In genomic region chr2:144507441-144508161, GRCh38 we compare ENCODE assay signal across 10 cellular contexts. TPM values are rescaled to one million over a fixed set of nuclear protein-coding genes. Genes with fewer than 3 reads are reported as not detected.
DNase-seq lines count a peak whose midpoint lies in the region; ATAC-seq and TF ChIP-seq lines count a peak whose summit lies in the region.
"Had no signal": no experiment of that assay in that cellular context is flagged by ENCODE, and none has a peak within 500 bp of the region (broad histone marks: within the 10 kb centered on the region; RNA-seq: fewer than 3 reads in every experiment).

No MANE protein-coding gene starts in this region.

- no peaks in the 10 kb centered on the region for H3K79me2 ChIP-seq in mesendoderm (ENCODE audit: control insufficient read depth, insufficient read depth, low read length)

- H3K79me1 ChIP-seq in mesendoderm (ENCODE audit: low read length), result no peaks in the 10 kb centered on the region

- no peak for ATAC-seq in activated CD8-positive, alpha-beta memory T cell treated with anti-CD3 and anti-CD28 coated beads, Interleukin-2, amount 10 ng/mL, durations not matched to agents 7 days and 5 days
- no peak for ATAC-seq in left colon

- H2BK15ac ChIP-seq in mesendoderm (replicated peaks; ENCODE audit: low read depth), result peak overlapping the region; percentile 19

- intact Hi-C loops in thyroid gland (cut with DNase I) (no loop called here), left colon (cut with DNase I, micrococcal nuclease) (no loop called here)

- no peak overlapping the region for H4K5ac ChIP-seq in mesendoderm (ENCODE audit: low read length)

- H2BK5ac ChIP-seq in mesendoderm (ENCODE audit: low read length), result no peak overlapping the region

- H3K9ac ChIP-seq in mesendoderm (ENCODE audit: low read length), result no peak overlapping the region

- H3K9me3 ChIP-seq in thyroid gland, result no peaks in the 10 kb centered on the region

- no peak overlapping the region for H4K8ac ChIP-seq in mesendoderm (ENCODE audit: low read depth, low read length)

- no peak for DNase-seq in activated CD8-positive, alpha-beta memory T cell treated with anti-CD3 and anti-CD28 coated beads, Interleukin-2, amount 10 ng/mL, durations not matched to agents 7 days and 5 days
- no peak for DNase-seq in activated CD8-positive, alpha-beta memory T cell treated with anti-CD3 and anti-CD28 coated beads, Interleukin-2, amount 50 U/mL, for 48 hours
- DNase-seq in brain pericyte (ENCODE audit: low read depth, low spot score) (peak; percentile 40), mesendoderm (no peak), thyroid gland (no peak), hippocampal formation (lab: John Stamatoyannopoulos, UW) (no peak), D341Med (ENCODE audit: low spot score) (no peak), left colon (no peak)
- DNase-seq: activated CD4-positive, CD25-positive, alpha-beta regulatory T cell treated with anti-CD3 and anti-CD28 coated beads, Interleukin-2, amount 50 U/mL, for 72 hours; NCI-H2227 treated with DMSO at 0.1 percent for 48 hours had no signal

- H3K36me3 ChIP-seq in mesendoderm (ENCODE audit: control insufficient read depth, insufficient read depth, low read length), result no peaks in the 10 kb centered on the region
- H3K36me3 ChIP-seq in thyroid gland, result no peaks in the 10 kb centered on the region

- no peaks in the 10 kb centered on the region for H3K9me3 Mint-ChIP-seq in activated CD8-positive, alpha-beta memory T cell treated with anti-CD3 and anti-CD28 coated beads, Interleukin-2, amount 10 ng/mL, durations not matched to agents 7 days and 5 days (ENCODE audit: low read depth)

- no peak overlapping the region for H2AK5ac ChIP-seq in mesendoderm (ENCODE audit: low read length)

- peaks cover 15% of the 10 kb centered on the region for H3K36me3 Mint-ChIP-seq in activated CD8-positive, alpha-beta memory T cell treated with anti-CD3 and anti-CD28 coated beads, Interleukin-2, amount 10 ng/mL, durations not matched to agents 7 days and 5 days

- peaks cover 71% of the 10 kb centered on the region for H3K4me1 Mint-ChIP-seq in activated CD8-positive, alpha-beta memory T cell treated with anti-CD3 and anti-CD28 coated beads, Interleukin-2, amount 10 ng/mL, durations not matched to agents 7 days and 5 days

- no peak overlapping the region for H3K4me3 ChIP-seq in mesendoderm (ENCODE audit: low read length)
- no peak overlapping the region for H3K4me3 ChIP-seq in thyroid gland (replicated peaks in 1 of 3)

- no peak overlapping the region for H3K4me2 ChIP-seq in mesendoderm (ENCODE audit: low read length)

- H3K27me3 ChIP-seq in mesendoderm (ENCODE audit: insufficient read depth, low read length, poor library complexity) (peaks cover 6% of the 10 kb centered on the region), thyroid gland (no peaks in the 10 kb centered on the region)

- CTCF ChIA-PET in activated CD8-positive, alpha-beta memory T cell treated with anti-CD3 and anti-CD28 coated beads, Interleukin-2, amount 10 ng/mL, durations not matched to agents 7 days and 5 days (lab: Charles Lee), result no interaction called here

- H3K27me3 Mint-ChIP-seq in activated CD8-positive, alpha-beta memory T cell treated with anti-CD3 and anti-CD28 coated beads, Interleukin-2, amount 10 ng/mL, durations not matched to agents 7 days and 5 days, result peaks cover 6% of the 10 kb centered on the region

- H3K4me1 ChIP-seq in mesendoderm (ENCODE audit: control insufficient read depth, low read depth, low read length), result peaks cover 16% of the 10 kb centered on the region
- peaks cover 4 to 28% of the 10 kb centered on the region in 2 donors for H3K4me1 ChIP-seq in thyroid gland

- no peak overlapping the region for H2BK120ac ChIP-seq in mesendoderm (ENCODE audit: low read depth, low read length)

- no peak overlapping the region for H3K56ac ChIP-seq in mesendoderm (ENCODE audit: low read length)

- H3K27ac ChIP-seq in mesendoderm (ENCODE audit: low read depth, low read length) (no peak overlapping the region), thyroid gland (peak overlapping the region; percentile 56 to 94 (median 89))

- H3K27ac Mint-ChIP-seq in activated CD8-positive, alpha-beta memory T cell treated with anti-CD3 and anti-CD28 coated beads, Interleukin-2, amount 10 ng/mL, durations not matched to agents 7 days and 5 days, result peak overlapping the region; percentile 48

- no peak overlapping the region for H3K18ac ChIP-seq in mesendoderm (ENCODE audit: low read length)

- H3K23ac ChIP-seq in mesendoderm (ENCODE audit: low read length), result no peak overlapping the region

- no CpG with 5 or more reads among the region's 5 CpGs for WGBS in mesendoderm (ENCODE audit: extremely low coverage, insufficient coverage, low lambda C conversion rate)
- 64 to 65% methylated on average over 5 of the region's 5 CpGs for WGBS in thyroid gland, 2 donors

- TF ChIP-seq POLR2A in thyroid gland (IDR thresholded peaks at IDR 0.05), result no peak

- peak overlapping the region; percentile 3 for H3K4me3 Mint-ChIP-seq in activated CD8-positive, alpha-beta memory T cell treated with anti-CD3 and anti-CD28 coated beads, Interleukin-2, amount 10 ng/mL, durations not matched to agents 7 days and 5 days

- no peak overlapping the region for H3K4ac ChIP-seq in mesendoderm (ENCODE audit: low read depth, low read length)

- no peak for TF ChIP-seq CTCF in thyroid gland (IDR thresholded peaks at IDR 0.05)

RNA-seq across cellular contexts. Expression of gene ZEB2, which starts 12.3 kb away (rescaled TPM):
- 10 to 100 TPM; 40.4 to 40.9 TPM for total RNA-seq in activated CD8-positive, alpha-beta memory T cell treated with anti-CD3 and anti-CD28 coated beads, Interleukin-2, amount 10 ng/mL, durations not matched to agents 7 days and 5 days
- 0.74 TPM for polyA plus RNA-seq in mesendoderm (2013, experiment 1 of 2)
- polyA plus RNA-seq in mesendoderm (2013, experiment 2 of 2), result 0.83 TPM
- total RNA-seq in thyroid gland (10 to 100 TPM; 21.7 to 52.1 (median 37.9) TPM), left colon (10 to 100 TPM; 15.4 to 41.1 TPM)
